ENCODE assay signal across 20 cellular contexts in genomic region chr1:155640367-155640766, GRCh38. TPM values are rescaled to one million over a fixed set of nuclear protein-coding genes. Genes with fewer than 3 reads are reported as not detected.
DNase-seq lines count a peak whose midpoint lies in the region; ATAC-seq, FAIRE-seq and TF ChIP-seq lines count a peak whose summit lies in the region.
"Had no signal": no experiment of that assay in that cellular context is flagged by ENCODE, and none has a peak within 500 bp of the region (broad histone marks: within the 10 kb centered on the region; RNA-seq: fewer than 3 reads in every experiment).

No MANE protein-coding gene starts in this region.

- FAIRE-seq in HepG2 (lab: Jason Lieb, UNC) = no peak
- FAIRE-seq: A549, D721Med, G401.6, GM12891, GM19239 had no signal

- TF ChIP-seq CTCF in HepG2 (CRISPR knock-in tag; IDR thresholded peaks at IDR 0.05) (no peak), right lobe of liver (IDR thresholded peaks at IDR 0.05) (no peak), upper lobe of right lung (IDR thresholded peaks at IDR 0.05) (no peak)

- no peaks in the 10 kb centered on the region for H3K79me2 ChIP-seq in HepG2 (ENCODE audit: insufficient read depth, low read length)

- in situ Hi-C loops in HepG2 (cut with HindIII; ENCODE audit: extremely low pct_ligation_motif_present, low pct_unique_long_range_greater_than_20kb) = no loop called here

- peak overlapping the region; percentile 35; the same call in 1 of the 2 replicates for H3K4me2 ChIP-seq in HepG2 (ENCODE audit: low read depth, low read length)
- H3K4me2 ChIP-seq: A549; BLaER1 treated with 17β-estradiol and CSF1 and Interleukin-3, amounts not matched to agents 10 nM and 100 nM had no signal

- H3K4me1 ChIP-seq in HepG2 (ENCODE audit: insufficient read depth, low read length) = peaks cover 63% of the 10 kb centered on the region
- H3K4me1 ChIP-seq in right lobe of liver = peaks cover 0 to 8% (median 0%) of the 10 kb centered on the region in 4 donors
- H3K4me1 ChIP-seq in upper lobe of right lung = no peaks in the 10 kb centered on the region

- H3K27ac ChIP-seq in HepG2 (ENCODE audit: extremely low read length, insufficient read depth, low read length) (no peak overlapping the region), right lobe of liver (no peak overlapping the region), upper lobe of right lung (no peak overlapping the region)
- H3K27ac ChIP-seq: 22Rv1; BLaER1 treated with 17β-estradiol and CSF1 and Interleukin-3, amounts not matched to agents 10 nM and 100 nM; C4-2B had no signal

- H3K9me3 ChIP-seq in HepG2 (ENCODE audit: low read length) (peaks cover 29% of the 10 kb centered on the region), right lobe of liver (peaks cover 0 to 6% (median 0%) of the 10 kb centered on the region in 4 donors), upper lobe of right lung (no peaks in the 10 kb centered on the region)

- POLR2A ChIA-PET in HepG2 (lab: Yijun Ruan, JAX) = no interaction called here

- H4K20me1 ChIP-seq in HepG2 (ENCODE audit: insufficient read depth, low read length) = no peaks in the 10 kb centered on the region
- H4K20me1 ChIP-seq: BLaER1 treated with 17β-estradiol and CSF1 and Interleukin-3, amounts not matched to agents 10 nM and 100 nM had no signal

- TF ChIP-seq EP300 in HepG2 (IDR thresholded peaks at IDR 0.05; ENCODE audit: low read depth in 2 of 2, low read length in 2 of 2) (no peak), HepG2 (CRISPR knock-in tag; IDR thresholded peaks at IDR 0.05; ENCODE audit: borderline replicate concordance) (no peak)

- H3K27me3 ChIP-seq in HepG2 (ENCODE audit: control insufficient read depth in 1 of 2, insufficient read depth in 2 of 2, low read length in 2 of 2) (no peaks in the 10 kb centered on the region), right lobe of liver (no peaks in the 10 kb centered on the region), upper lobe of right lung (no peaks in the 10 kb centered on the region)
- H3K27me3 ChIP-seq: BLaER1 treated with 17β-estradiol and CSF1 and Interleukin-3, amounts not matched to agents 10 nM and 100 nM had no signal

- H3K36me3 ChIP-seq in HepG2 (replicated peaks in 1 of 2; ENCODE audit: control insufficient read depth in 1 of 2, insufficient read depth in 2 of 2, low read length in 2 of 2) = no peaks in the 10 kb centered on the region
- H3K36me3 ChIP-seq in right lobe of liver = no peaks in the 10 kb centered on the region
- no peaks in the 10 kb centered on the region for H3K36me3 ChIP-seq in upper lobe of right lung

- H3K4me3 ChIP-seq in HepG2 (replicated peaks in 1 of 3; ENCODE audit: insufficient read depth in 1 of 3, low read depth in 2 of 3, low read length in 3 of 3) = no peak overlapping the region
- no peak overlapping the region for H3K4me3 ChIP-seq in right lobe of liver
- no peak overlapping the region for H3K4me3 ChIP-seq in upper lobe of right lung
- H3K4me3 ChIP-seq: A549; BLaER1 treated with 17β-estradiol and CSF1 and Interleukin-3, amounts not matched to agents 10 nM and 100 nM had no signal

- DNase-seq in DMS53 (lab: John Stamatoyannopoulos, UW) (peak; percentile 9), DMS53 treated with DMSO at 0.1 percent for 48 hours (lab: John Stamatoyannopoulos, UW; ENCODE audit: unreplicated experiment) (no peak), HepG2 (ENCODE audit: low spot score) (no peak), right lobe of liver (no peak), upper lobe of right lung (no peak)
- DNase-seq: AML-193; Caco-2; Calu3; CD4-positive, alpha-beta T cell; CD8-positive, alpha-beta T cell; DMS79 treated with DMSO at 0.1 percent for 48 hours; GF-D8 had no signal

- TF ChIP-seq RAD21 in HepG2 (CRISPR knock-in tag; IDR thresholded peaks at IDR 0.05) = no peak

- no TSS peak for BruUV-seq in HepG2 (replicated peaks; lab: Mats Ljungman, UMichigan)

- CTCF ChIA-PET in HepG2 (lab: Yijun Ruan, JAX; ENCODE audit: low intra/inter-chr PET ratio, low total read pairs) = no interaction called here

- peak overlapping the region; percentile 29 for H2AFZ ChIP-seq in HepG2 (ENCODE audit: low read length)

- intact Hi-C loops in HepG2 (cut with micrococcal nuclease; ENCODE audit: unreplicated experiment) = no loop called here
- intact Hi-C loops in right lobe of liver (cut with DNase I) = no loop called here
- intact Hi-C loops in upper lobe of right lung (cut with DNase I) = no loop called here

- H3K9ac ChIP-seq in HepG2 (ENCODE audit: insufficient read depth, low read depth, low read length) = no peak overlapping the region
- H3K9ac ChIP-seq: BLaER1 treated with 17β-estradiol and CSF1 and Interleukin-3, amounts not matched to agents 10 nM and 100 nM had no signal

- no peak for TF ChIP-seq POLR2A in HepG2 (IDR thresholded peaks at IDR 0.05; ENCODE audit: insufficient read depth in 1 of 2, low read depth in 2 of 2, low read length in 2 of 2)
- no peak for TF ChIP-seq POLR2A in right lobe of liver (IDR thresholded peaks at IDR 0.05)

- ATAC-seq in HepG2 (no peak), right lobe of liver (no peak), upper lobe of right lung (no peak)
- ATAC-seq: A549; CD8-positive, alpha-beta T cell had no signal

RNA-seq across cellular contexts. Expression of gene MSTO1, which starts 30.3 kb away (rescaled TPM):
- total RNA-seq in HepG2 (2016; rRNA removed; fragmentation: Illumina TruSeq; extraction: Trizol) (12.1 and 25.3 TPM in 2 replicates), right lobe of liver (10 to 100 TPM in 5 of 6 experiments, 1 to 10 TPM in 1; 9.5 to 22.0 (median 16.7) TPM), upper lobe of right lung (25.4 TPM)
- 10.5 and 12.0 TPM in 2 replicates for total RNA-seq in HepG2 (2016; cell fraction: cytosol; rRNA removed; fragmentation: Illumina TruSeq; extraction: Trizol; ENCODE audit: low read depth)
- total RNA-seq in HepG2 (2016; cell fraction: insoluble cytoplasmic fraction; rRNA removed; fragmentation: Illumina TruSeq; extraction: Trizol) = 9.2 and 25.2 TPM in 2 replicates
- total RNA-seq in HepG2 (2016; cell fraction: membrane; rRNA removed; fragmentation: Illumina TruSeq; extraction: Trizol) = 7.8 and 8.3 TPM in 2 replicates
- total RNA-seq in HepG2 (2016; cell fraction: nucleus; rRNA removed; fragmentation: Illumina TruSeq; extraction: Trizol) = 34.8 and 45.0 TPM in 2 replicates
- polyA plus RNA-seq in HepG2 (2011; rRNA removed) = 19.1 and 25.5 TPM in 2 replicates
- 6.8 and 9.3 TPM in 2 replicates for polyA plus RNA-seq in HepG2 (2011; cell fraction: cytosol; rRNA removed)
- 164 and 167 TPM in 2 replicates for polyA plus RNA-seq in HepG2 (2011; cell fraction: nucleus; rRNA removed)
- 23.7 and 26.2 TPM in 2 replicates for polyA plus RNA-seq in HepG2 (2012)
- polyA plus RNA-seq in HepG2 (2016; cell fraction: cytosol; fragmentation: Illumina TruSeq; extraction: Trizol; ENCODE audit: low read depth) = 3.7 and 3.9 TPM in 2 replicates
- polyA plus RNA-seq in HepG2 (2016; cell fraction: insoluble cytoplasmic fraction; fragmentation: Illumina TruSeq; extraction: Trizol; ENCODE audit: low read depth) = 14.4 and 17.9 TPM in 2 replicates
- 7.6 and 7.8 TPM in 2 replicates for polyA plus RNA-seq in HepG2 (2016; cell fraction: membrane; fragmentation: Illumina TruSeq; extraction: Trizol; ENCODE audit: low read depth)
- 109 and 113 TPM in 2 replicates for polyA plus RNA-seq in HepG2 (2016; cell fraction: nucleus; fragmentation: Illumina TruSeq; extraction: Trizol; ENCODE audit: insufficient read depth, low read depth)
- 49.0 and 66.8 TPM in 2 replicates for polyA minus RNA-seq in HepG2 (2011; rRNA and poly(A)+ RNA removed; ENCODE audit: low replicate concordance)
- 4.6 and 5.2 TPM in 2 replicates for polyA minus RNA-seq in HepG2 (2011; cell fraction: cytosol; rRNA and poly(A)+ RNA removed)
- polyA minus RNA-seq in HepG2 (2011; cell fraction: nucleus; rRNA and poly(A)+ RNA removed) = 90.0 and 98.8 TPM in 2 replicates

RNA-seq across cellular contexts. Expression of gene YY1AP1, which starts 48.2 kb away (rescaled TPM):
- total RNA-seq in HepG2 (2016; rRNA removed; fragmentation: Illumina TruSeq; extraction: Trizol) (28.5 and 33.9 TPM in 2 replicates), right lobe of liver (10 to 100 TPM; 24.3 to 37.2 (median 28.9) TPM), upper lobe of right lung (69.0 TPM)
- 158 and 165 TPM in 2 replicates for total RNA-seq in HepG2 (2016; cell fraction: cytosol; rRNA removed; fragmentation: Illumina TruSeq; extraction: Trizol; ENCODE audit: low read depth)
- 27.8 and 28.0 TPM in 2 replicates for total RNA-seq in HepG2 (2016; cell fraction: insoluble cytoplasmic fraction; rRNA removed; fragmentation: Illumina TruSeq; extraction: Trizol)
- 38.7 and 52.1 TPM in 2 replicates for total RNA-seq in HepG2 (2016; cell fraction: membrane; rRNA removed; fragmentation: Illumina TruSeq; extraction: Trizol)
- total RNA-seq in HepG2 (2016; cell fraction: nucleus; rRNA removed; fragmentation: Illumina TruSeq; extraction: Trizol) = 24.4 and 25.8 TPM in 2 replicates
- 58.3 and 69.4 TPM in 2 replicates for polyA plus RNA-seq in HepG2 (2011; rRNA removed)
- polyA plus RNA-seq in HepG2 (2011; cell fraction: cytosol; rRNA removed) = 44.0 and 71.4 TPM in 2 replicates
- polyA plus RNA-seq in HepG2 (2011; cell fraction: nucleus; rRNA removed) = 54.4 and 59.2 TPM in 2 replicates
- 28.7 and 30.1 TPM in 2 replicates for polyA plus RNA-seq in HepG2 (2012)
- 6.7 and 6.8 TPM in 2 replicates for polyA plus RNA-seq in HepG2 (2016; cell fraction: cytosol; fragmentation: Illumina TruSeq; extraction: Trizol; ENCODE audit: low read depth)
- polyA plus RNA-seq in HepG2 (2016; cell fraction: insoluble cytoplasmic fraction; fragmentation: Illumina TruSeq; extraction: Trizol; ENCODE audit: low read depth) = 43.4 and 51.4 TPM in 2 replicates
- 18.2 and 18.4 TPM in 2 replicates for polyA plus RNA-seq in HepG2 (2016; cell fraction: membrane; fragmentation: Illumina TruSeq; extraction: Trizol; ENCODE audit: low read depth)
- 64.0 and 67.4 TPM in 2 replicates for polyA plus RNA-seq in HepG2 (2016; cell fraction: nucleus; fragmentation: Illumina TruSeq; extraction: Trizol; ENCODE audit: insufficient read depth, low read depth)
- 40.5 and 74.2 TPM in 2 replicates for polyA minus RNA-seq in HepG2 (2011; rRNA and poly(A)+ RNA removed; ENCODE audit: low replicate concordance)
- 25.3 and 29.9 TPM in 2 replicates for polyA minus RNA-seq in HepG2 (2011; cell fraction: cytosol; rRNA and poly(A)+ RNA removed)
- polyA minus RNA-seq in HepG2 (2011; cell fraction: nucleus; rRNA and poly(A)+ RNA removed) = 33.9 and 68.1 TPM in 2 replicates

RNA-seq across cellular contexts. Expression of gene DAP3, which starts 48.5 kb away (rescaled TPM):
- total RNA-seq in HepG2 (2016; rRNA removed; fragmentation: Illumina TruSeq; extraction: Trizol) (133 and 153 TPM in 2 replicates), right lobe of liver (100 to 1,000 TPM in 2 of 6 experiments, 10 to 100 TPM in 4; 53.9 to 136 (median 65.7) TPM), upper lobe of right lung (79.6 TPM)
- total RNA-seq in HepG2 (2016; cell fraction: cytosol; rRNA removed; fragmentation: Illumina TruSeq; extraction: Trizol; ENCODE audit: low read depth) = 76.4 and 78.3 TPM in 2 replicates
- 131 and 149 TPM in 2 replicates for total RNA-seq in HepG2 (2016; cell fraction: insoluble cytoplasmic fraction; rRNA removed; fragmentation: Illumina TruSeq; extraction: Trizol)
- 125 and 128 TPM in 2 replicates for total RNA-seq in HepG2 (2016; cell fraction: membrane; rRNA removed; fragmentation: Illumina TruSeq; extraction: Trizol)
- total RNA-seq in HepG2 (2016; cell fraction: nucleus; rRNA removed; fragmentation: Illumina TruSeq; extraction: Trizol) = 85.3 and 87.5 TPM in 2 replicates
- polyA plus RNA-seq in HepG2 (2011; rRNA removed) = 123 and 129 TPM in 2 replicates
- 110 and 124 TPM in 2 replicates for polyA plus RNA-seq in HepG2 (2011; cell fraction: cytosol; rRNA removed)
- polyA plus RNA-seq in HepG2 (2011; cell fraction: nucleus; rRNA removed) = 81.2 and 89.4 TPM in 2 replicates
- polyA plus RNA-seq in HepG2 (2012) = 102 and 105 TPM in 2 replicates
- polyA plus RNA-seq in HepG2 (2016; cell fraction: cytosol; fragmentation: Illumina TruSeq; extraction: Trizol; ENCODE audit: low read depth) = 74.8 and 88.6 TPM in 2 replicates
- 170 TPM in 2 replicates for polyA plus RNA-seq in HepG2 (2016; cell fraction: insoluble cytoplasmic fraction; fragmentation: Illumina TruSeq; extraction: Trizol; ENCODE audit: low read depth)
- 103 and 106 TPM in 2 replicates for polyA plus RNA-seq in HepG2 (2016; cell fraction: membrane; fragmentation: Illumina TruSeq; extraction: Trizol; ENCODE audit: low read depth)
- polyA plus RNA-seq in HepG2 (2016; cell fraction: nucleus; fragmentation: Illumina TruSeq; extraction: Trizol; ENCODE audit: insufficient read depth, low read depth) = 170 and 180 TPM in 2 replicates
- 121 and 292 TPM in 2 replicates for polyA minus RNA-seq in HepG2 (2011; rRNA and poly(A)+ RNA removed; ENCODE audit: low replicate concordance)
- 66.4 and 67.5 TPM in 2 replicates for polyA minus RNA-seq in HepG2 (2011; cell fraction: cytosol; rRNA and poly(A)+ RNA removed)
- 105 and 137 TPM in 2 replicates for polyA minus RNA-seq in HepG2 (2011; cell fraction: nucleus; rRNA and poly(A)+ RNA removed)
